ENCODE assay signal across 7 cellular contexts in genomic region chr2:110213522-110213921, GRCh38. TPM values are rescaled to one million over a fixed set of nuclear protein-coding genes. Genes with fewer than 3 reads are reported as not detected.
DNase-seq lines count a peak whose midpoint lies in the region; ATAC-seq and TF ChIP-seq lines count a peak whose summit lies in the region.
"Not testable (repeated sequence)": the region's sequence is repeated elsewhere in the genome, so short reads cannot be mapped to it uniquely, and the experiment has no call there.

No MANE protein-coding gene starts in this region.

- not testable (repeated sequence) for H3K9ac ChIP-seq in endodermal cell (ENCODE audit: extremely low read depth, low read length, poor library complexity, severe bottlenecking)

- H3K4me1 ChIP-seq in CD4-positive, alpha-beta memory T cell (ENCODE audit: insufficient read depth, low read length) = peaks cover 11% of the 10 kb centered on the region
- not testable (repeated sequence) for H3K4me1 ChIP-seq in endodermal cell (ENCODE audit: control insufficient read depth, insufficient read depth, low read length)

- H3K27me3 ChIP-seq in CD4-positive, alpha-beta memory T cell (ENCODE audit: insufficient read depth, low read length); endodermal cell (ENCODE audit: control insufficient read depth, insufficient read depth, low read length, poor library complexity, severe bottlenecking): not testable (repeated sequence)

- 60 to 77% methylated on average over 1 to 2 of the region's 3 CpGs for WGBS in endodermal cell (ENCODE audit: insufficient coverage in 1 of 2, insufficient read length in 1 of 2), 2 experiments

- POLR2A ChIA-PET in CD4-positive, alpha-beta memory T cell (lab: Charles Lee; ENCODE audit: partially characterized antibody) = not testable (repeated sequence)

- peaks cover 12 to 21% of the 10 kb centered on the region in 2 donors for H3K27me3 Mint-ChIP-seq in CD4-positive, alpha-beta memory T cell
- H3K27me3 Mint-ChIP-seq in IgD-negative memory B cell = peaks cover 24% of the 10 kb centered on the region
- peaks cover 28% of the 10 kb centered on the region for H3K27me3 Mint-ChIP-seq in activated T-helper 17 cell treated with anti-CD3 and anti-CD28 coated beads, Interleukin-2, amount 50 U/mL, for 72 hours
- H3K27me3 Mint-ChIP-seq in endodermal cell (ENCODE audit: insufficient read depth) = peaks cover 14% of the 10 kb centered on the region
- H3K27me3 Mint-ChIP-seq in mesothelial cell of epicardium (ENCODE audit: low read depth) = peaks cover 33% of the 10 kb centered on the region
- peaks cover 38% of the 10 kb centered on the region for H3K27me3 Mint-ChIP-seq in nephron progenitor cell (ENCODE audit: low read depth, poor library complexity)

- not testable (repeated sequence) for H3K36me3 ChIP-seq in CD4-positive, alpha-beta memory T cell (ENCODE audit: insufficient read depth, low read length)
- H3K36me3 ChIP-seq in endodermal cell (ENCODE audit: control insufficient read depth, insufficient read depth, low read length) = peaks cover 18% of the 10 kb centered on the region

- DNase-seq in CD4-positive, alpha-beta memory T cell; endodermal cell; mesothelial cell of epicardium (ENCODE audit: low spot score in 2 of 2, unreplicated experiment in 2 of 2); nephron progenitor cell; stimulated activated effector memory CD8-positive, alpha-beta T cell treated with anti-CD3 and anti-CD28 coated beads, Interleukin-12 subunit alpha, Interleukin-12 subunit beta, amount 100 ng/mL, for 72 hours (ENCODE audit: low spot score in 2 of 2): not testable (repeated sequence)

- CTCF ChIA-PET in CD4-positive, alpha-beta memory T cell (lab: Charles Lee; ENCODE audit: partially characterized antibody) = interaction anchor here (1.4 kb wide), 1 partner anchor 9 kb away, joined by 4 read pairs; the partner anchor contains the start of gene NPHP1

- not testable (repeated sequence) for H3K4me3 ChIP-seq in CD4-positive, alpha-beta memory T cell (ENCODE audit: low read length in 2 of 2)
- peak overlapping the region; percentile 88 for H3K4me3 ChIP-seq in endodermal cell (ENCODE audit: low read length)

- H3K4me3 Mint-ChIP-seq in CD4-positive, alpha-beta memory T cell = peak overlapping the region in 7 of 8 donors; percentile 4 to 68 (median 43)
- H3K4me3 Mint-ChIP-seq in IgD-negative memory B cell (peak overlapping the region in 3 of 4 donors; percentile 34 to 73 (median 36)), mesothelial cell of epicardium (peak overlapping the region; percentile 20), nephron progenitor cell (peak overlapping the region; percentile 38)
- H3K4me3 Mint-ChIP-seq in activated T-helper 17 cell treated with anti-CD3 and anti-CD28 coated beads, Interleukin-2, amount 50 U/mL, for 72 hours = peak overlapping the region; percentile 20
- H3K4me3 Mint-ChIP-seq in endodermal cell = not testable (repeated sequence)
- H3K4me3 Mint-ChIP-seq in stimulated activated effector memory CD8-positive, alpha-beta T cell treated with anti-CD3 and anti-CD28 coated beads, Interleukin-12 subunit alpha, Interleukin-12 subunit beta, amount 100 ng/mL, for 72 hours = peak overlapping the region; percentile 92

- H3K27ac Mint-ChIP-seq in CD4-positive, alpha-beta memory T cell = peak overlapping the region in 1 of 7 donors; percentile 38
- peak overlapping the region in 2 of 3 donors; percentile 29 to 56 for H3K27ac Mint-ChIP-seq in IgD-negative memory B cell
- H3K27ac Mint-ChIP-seq in activated T-helper 17 cell treated with anti-CD3 and anti-CD28 coated beads, Interleukin-2, amount 50 U/mL, for 72 hours; endodermal cell; mesothelial cell of epicardium; nephron progenitor cell; stimulated activated effector memory CD8-positive, alpha-beta T cell treated with anti-CD3 and anti-CD28 coated beads, Interleukin-12 subunit alpha, Interleukin-12 subunit beta, amount 100 ng/mL, for 72 hours: not testable (repeated sequence)

- H3K36me3 Mint-ChIP-seq in CD4-positive, alpha-beta memory T cell = peaks cover 9 to 26% of the 10 kb centered on the region in 2 donors
- not testable (repeated sequence) for H3K36me3 Mint-ChIP-seq in IgD-negative memory B cell; endodermal cell (ENCODE audit: low read depth); mesothelial cell of epicardium
- peaks cover 33% of the 10 kb centered on the region for H3K36me3 Mint-ChIP-seq in activated T-helper 17 cell treated with anti-CD3 and anti-CD28 coated beads, Interleukin-2, amount 50 U/mL, for 72 hours (ENCODE audit: low read depth)
- peaks cover 11% of the 10 kb centered on the region for H3K36me3 Mint-ChIP-seq in nephron progenitor cell (ENCODE audit: low read depth)
- peaks cover 28% of the 10 kb centered on the region for H3K36me3 Mint-ChIP-seq in stimulated activated effector memory CD8-positive, alpha-beta T cell treated with anti-CD3 and anti-CD28 coated beads, Interleukin-12 subunit alpha, Interleukin-12 subunit beta, amount 100 ng/mL, for 72 hours

- not testable (repeated sequence) for ATAC-seq in activated T-helper 17 cell treated with anti-CD3 and anti-CD28 coated beads, Interleukin-2, amount 50 U/mL, for 72 hours (replicated peaks); stimulated activated effector memory CD8-positive, alpha-beta T cell treated with anti-CD3 and anti-CD28 coated beads, Interleukin-12 subunit alpha, Interleukin-12 subunit beta, amount 100 ng/mL, for 72 hours

- not testable (repeated sequence) for H3K9me3 ChIP-seq in CD4-positive, alpha-beta memory T cell (ENCODE audit: control insufficient read depth in 1 of 2, low read length in 2 of 2)
- peaks cover 41% of the 10 kb centered on the region for H3K9me3 ChIP-seq in endodermal cell (ENCODE audit: control insufficient read depth, low read length)

- peaks cover 15 to 33% (median 23%) of the 10 kb centered on the region in 4 donors for H3K4me1 Mint-ChIP-seq in CD4-positive, alpha-beta memory T cell
- H3K4me1 Mint-ChIP-seq in IgD-negative memory B cell = peaks cover 5 to 16% (median 14%) of the 10 kb centered on the region in 3 donors
- H3K4me1 Mint-ChIP-seq in activated T-helper 17 cell treated with anti-CD3 and anti-CD28 coated beads, Interleukin-2, amount 50 U/mL, for 72 hours; endodermal cell; mesothelial cell of epicardium; nephron progenitor cell: not testable (repeated sequence)
- H3K4me1 Mint-ChIP-seq in stimulated activated effector memory CD8-positive, alpha-beta T cell treated with anti-CD3 and anti-CD28 coated beads, Interleukin-12 subunit alpha, Interleukin-12 subunit beta, amount 100 ng/mL, for 72 hours = peaks cover 13% of the 10 kb centered on the region

- H3K27ac ChIP-seq in CD4-positive, alpha-beta memory T cell (ENCODE audit: low read depth, low read length); endodermal cell (ENCODE audit: low read depth, low read length): not testable (repeated sequence)

- not testable (repeated sequence) for TF ChIP-seq CTCF in endodermal cell (conservative IDR thresholded peaks at IDR 0.05); mesothelial cell of epicardium (IDR thresholded peaks at IDR 0.05; ENCODE audit: unreplicated experiment); nephron progenitor cell (IDR thresholded peaks at IDR 0.05)

- peaks cover 0 to 10% (median 2%) of the 10 kb centered on the region in 8 donors for H3K9me3 Mint-ChIP-seq in CD4-positive, alpha-beta memory T cell
- H3K9me3 Mint-ChIP-seq in IgD-negative memory B cell; activated T-helper 17 cell treated with anti-CD3 and anti-CD28 coated beads, Interleukin-2, amount 50 U/mL, for 72 hours; mesothelial cell of epicardium; stimulated activated effector memory CD8-positive, alpha-beta T cell treated with anti-CD3 and anti-CD28 coated beads, Interleukin-12 subunit alpha, Interleukin-12 subunit beta, amount 100 ng/mL, for 72 hours: not testable (repeated sequence)
- H3K9me3 Mint-ChIP-seq in endodermal cell (peaks cover 48% of the 10 kb centered on the region), nephron progenitor cell (peaks cover 43% of the 10 kb centered on the region)

- intact Hi-C loops in CD4-positive, alpha-beta memory T cell (cut with micrococcal nuclease) = not testable (repeated sequence)

RNA-seq across cellular contexts. Expression of gene MTLN, which starts 1.2 kb away (rescaled TPM):
- total RNA-seq in CD4-positive, alpha-beta memory T cell = 10 to 100 TPM; 29.2 to 34.6 TPM
- 100 to 1,000 TPM in 1 of 2 donors, 10 to 100 TPM in 1; 71.4 to 131 TPM for polyA plus RNA-seq in CD4-positive, alpha-beta memory T cell
- polyA plus RNA-seq in IgD-negative memory B cell = 112 TPM
- total RNA-seq in activated T-helper 17 cell treated with anti-CD3 and anti-CD28 coated beads, Interleukin-2, amount 50 U/mL, for 72 hours = 10 to 100 TPM; 33.0 to 55.3 TPM
- total RNA-seq in endodermal cell (10 to 100 TPM; 11.5 to 35.5 TPM), mesothelial cell of epicardium (6.9 to 10.1 TPM (median 7.6 TPM) in 3 replicates)
- 19.4 TPM for polyA plus RNA-seq in endodermal cell (2013, experiment 1 of 2)
- 20.5 TPM for polyA plus RNA-seq in endodermal cell (2013, experiment 2 of 2)

RNA-seq across cellular contexts. Expression of gene NPHP1, which starts 8.7 kb away (rescaled TPM):
- under 1 TPM; 0.23 to 0.64 TPM for total RNA-seq in CD4-positive, alpha-beta memory T cell
- 1 to 10 TPM; 1.2 to 1.3 TPM for polyA plus RNA-seq in CD4-positive, alpha-beta memory T cell
- polyA plus RNA-seq in IgD-negative memory B cell = 2.1 TPM
- 1 to 10 TPM in 1 of 2 donors, under 1 TPM in 1; 0.98 to 1.5 TPM for total RNA-seq in activated T-helper 17 cell treated with anti-CD3 and anti-CD28 coated beads, Interleukin-2, amount 50 U/mL, for 72 hours
- 10 to 100 TPM in 1 of 2 donors, 1 to 10 TPM in 1; 8.4 to 10.6 TPM for total RNA-seq in endodermal cell
- polyA plus RNA-seq in endodermal cell (2013, experiment 1 of 2) = 8.3 TPM
- 9.4 TPM for polyA plus RNA-seq in endodermal cell (2013, experiment 2 of 2)
- total RNA-seq in mesothelial cell of epicardium = 3.8 to 5.3 TPM (median 5.1 TPM) in 3 replicates
